Comparison of ENCODE assay signal across 17 cellular contexts in the genomic region with DNA sequence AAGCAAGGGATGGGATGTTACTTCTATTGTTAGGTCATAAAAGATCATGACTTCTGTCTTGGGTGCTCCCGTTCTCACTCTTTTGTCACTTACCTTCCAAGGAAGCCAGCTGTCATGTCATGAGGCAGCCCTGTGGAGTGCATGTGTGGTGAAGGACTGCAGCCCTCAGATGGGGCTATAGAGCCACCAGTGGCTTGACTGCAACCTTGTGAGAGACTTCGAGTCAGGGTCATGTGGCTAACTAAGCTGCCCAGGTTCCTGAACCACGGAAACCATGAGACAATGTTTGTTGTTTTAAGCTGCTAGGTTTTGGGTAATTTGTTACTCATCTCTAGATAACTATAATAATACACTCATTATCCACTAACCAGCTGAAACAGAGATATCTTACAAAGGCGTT.
DNase-seq lines count a peak whose midpoint lies in the region; ATAC-seq and TF ChIP-seq lines count a peak whose summit lies in the region.
"Had no signal": no experiment of that assay in that cellular context is flagged by ENCODE, and none has a peak within 500 bp of the region (broad histone marks: within the 10 kb centered on the region; RNA-seq: fewer than 3 reads in every experiment).

No MANE protein-coding gene starts in this region.

- intact Hi-C loops in uterus (cut with DNase I; ENCODE audit: low total_unique reads), result no loop called here

- no peak for TF ChIP-seq POLR2A in uterus (IDR thresholded peaks at IDR 0.05)

- H2BK120ac ChIP-seq in mesendoderm (ENCODE audit: low read depth, low read length), result no peak overlapping the region

- no peaks in the 10 kb centered on the region for H3K79me2 ChIP-seq in mesendoderm (ENCODE audit: control insufficient read depth, insufficient read depth, low read length)

- no peak overlapping the region for H3K4me3 ChIP-seq in choroid plexus epithelial cell (ENCODE audit: low read depth, low read length)
- H3K4me3 ChIP-seq in mesendoderm (ENCODE audit: low read length), result no peak overlapping the region
- H3K4me3 ChIP-seq in uterus, result no peak overlapping the region

- no peak overlapping the region for H4K5ac ChIP-seq in mesendoderm (ENCODE audit: low read length)

- H4K8ac ChIP-seq in mesendoderm (ENCODE audit: low read depth, low read length), result no peak overlapping the region

- H3K18ac ChIP-seq in mesendoderm (ENCODE audit: low read length), result no peak overlapping the region

- H3K56ac ChIP-seq in mesendoderm (ENCODE audit: low read length), result no peak overlapping the region

- H2AK5ac ChIP-seq in mesendoderm (ENCODE audit: low read length), result no peak overlapping the region

- TF ChIP-seq CTCF in choroid plexus epithelial cell (conservative IDR thresholded peaks at IDR 0.05; ENCODE audit: low read depth, low read length) (peak; percentile 43), uterus (IDR thresholded peaks at IDR 0.05) (no peak)

- H3K27me3 ChIP-seq in mesendoderm (ENCODE audit: insufficient read depth, low read length, poor library complexity) (no peaks in the 10 kb centered on the region), uterus (no peaks in the 10 kb centered on the region)

- H3K36me3 ChIP-seq in mesendoderm (ENCODE audit: control insufficient read depth, insufficient read depth, low read length) (no peaks in the 10 kb centered on the region), uterus (no peaks in the 10 kb centered on the region)

- no peaks in the 10 kb centered on the region for H3K9me3 ChIP-seq in uterus

- H2BK15ac ChIP-seq in mesendoderm (replicated peaks; ENCODE audit: low read depth), result no peak overlapping the region

- H3K4ac ChIP-seq in mesendoderm (ENCODE audit: low read depth, low read length), result no peak overlapping the region

- no peak overlapping the region for H3K23ac ChIP-seq in mesendoderm (ENCODE audit: low read length)

- no peaks in the 10 kb centered on the region for H3K79me1 ChIP-seq in mesendoderm (ENCODE audit: low read length)

- H3K4me1 ChIP-seq in mesendoderm (ENCODE audit: control insufficient read depth, low read depth, low read length) (peaks cover 4% of the 10 kb centered on the region), uterus (no peaks in the 10 kb centered on the region)

- no peak overlapping the region for H2BK5ac ChIP-seq in mesendoderm (ENCODE audit: low read length)

- DNase-seq in DMS53 (lab: John Stamatoyannopoulos, UW) (peak; percentile 41), DMS53 treated with DMSO at 0.1 percent for 48 hours (lab: John Stamatoyannopoulos, UW; ENCODE audit: unreplicated experiment) (no peak), NAMALWA (ENCODE audit: low spot score) (peak; percentile 3), choroid plexus epithelial cell (ENCODE audit: low read depth) (peak; percentile 77), mesendoderm (peak; percentile 90), GM19240 (ENCODE audit: insufficient read length, low spot score) (no peak), uterus (no peak)
- DNase-seq: 8988T; activated B cell treated with CpG ODN at 0.5 μM for 24 hours; activated naive CD8-positive, alpha-beta T cell treated with anti-CD3 and anti-CD28 coated beads, Interleukin-2, amount 10 ng/mL, durations not matched to agents 7 days and 5 days; CD4-positive, alpha-beta T cell; KBM-7; midbrain; NCI-H2081 treated with DMSO at 0.1 percent for 48 hours; occipital lobe; SW 1271 had no signal

- H3K4me2 ChIP-seq in mesendoderm (ENCODE audit: low read length), result no peak overlapping the region

- no peak overlapping the region for H3K27ac ChIP-seq in mesendoderm (ENCODE audit: low read depth, low read length)
- H3K27ac ChIP-seq in uterus, result no peak overlapping the region

- no peak for ATAC-seq in HG02938 (IDR thresholded peaks at IDR 0.05; ENCODE audit: unreplicated experiment)

- WGBS in mesendoderm (ENCODE audit: extremely low coverage, insufficient coverage, low lambda C conversion rate), result no CpG with 5 or more reads among the region's 4 CpGs

- no peak overlapping the region for H3K9ac ChIP-seq in mesendoderm (ENCODE audit: low read length)

Comparison
In these comparisons a context has a peak if more than half of its experiments do, and no peak if none do; other contexts are left out.
1. DNase-seq: peak in DMS53 (single experiment), NAMALWA (single experiment), choroid plexus epithelial cell (single experiment) and mesendoderm (single experiment); none in DMS53 treated with DMSO at 0.1 percent for 48 hours (single experiment), GM19240 (single experiment) and uterus (0 of 2).